Comparison of ENCODE assay signal across 24 cellular contexts in genomic region chr5:87182622-87183021, GRCh38.
A peak's percentile ranks its signal among the peaks of the same experiment; 100 is the strongest.
DNase-seq lines count a peak whose midpoint lies in the region; ATAC-seq and TF ChIP-seq lines count a peak whose summit lies in the region.
"Had no signal": no experiment of that assay in that cellular context is flagged by ENCODE, and none has a peak within 500 bp of the region (broad histone marks: within the 10 kb centered on the region; RNA-seq: fewer than 3 reads in every experiment).

No MANE protein-coding gene starts in this region.

- H3K27ac Mint-ChIP-seq in activated CD8-positive, alpha-beta T cell treated with anti-CD3 and anti-CD28 coated beads, Interleukin-2, amount 10 ng/mL, durations not matched to agents 7 days and 5 days = peak overlapping the region; percentile 65
- H3K27ac Mint-ChIP-seq in activated CD8-positive, alpha-beta T cell treated with anti-CD3 and anti-CD28 coated beads for 36 hours = no peak overlapping the region
- peak overlapping the region; percentile 52 for H3K27ac Mint-ChIP-seq in activated naive CD8-positive, alpha-beta T cell treated with anti-CD3 and anti-CD28 coated beads, Interleukin-2, amount 50 U/mL, for 24 hours
- peak overlapping the region in 7 of 10 donors; percentile 42 to 85 (median 61) for H3K27ac Mint-ChIP-seq in naive thymus-derived CD8-positive, alpha-beta T cell
- H3K27ac Mint-ChIP-seq in activated CD8-positive, alpha-beta memory T cell treated with anti-CD3 and anti-CD28 coated beads, Interleukin-2, amount 10 ng/mL, durations not matched to agents 7 days and 5 days = no peak overlapping the region
- H3K27ac Mint-ChIP-seq: B cell had no signal

- POLR2A ChIA-PET in activated CD8-positive, alpha-beta T cell treated with anti-CD3 and anti-CD28 coated beads, Interleukin-2, amount 10 ng/mL, durations not matched to agents 7 days and 5 days (lab: Charles Lee) = interaction anchor here (0.6 kb wide), 1 partner anchor 101 kb away, joined by 3 read pairs; no protein-coding TSS in a partner anchor
- POLR2A ChIA-PET in activated CD8-positive, alpha-beta T cell treated with anti-CD3 and anti-CD28 coated beads for 36 hours (lab: Charles Lee) = no interaction called here
- POLR2A ChIA-PET in naive thymus-derived CD8-positive, alpha-beta T cell (lab: Charles Lee) = interaction anchor here (0.7 to 1.0 kb wide), 3 partner anchors 108 to 230 kb away, joined by 3 read pairs; partner anchors contain the start of gene CCNH

- H3K9me3 Mint-ChIP-seq in activated CD8-positive, alpha-beta T cell treated with anti-CD3 and anti-CD28 coated beads, Interleukin-2, amount 10 ng/mL, durations not matched to agents 7 days and 5 days (ENCODE audit: insufficient read depth) = no peaks in the 10 kb centered on the region
- H3K9me3 Mint-ChIP-seq in activated CD8-positive, alpha-beta T cell treated with anti-CD3 and anti-CD28 coated beads for 36 hours = no peaks in the 10 kb centered on the region
- H3K9me3 Mint-ChIP-seq in activated naive CD8-positive, alpha-beta T cell treated with anti-CD3 and anti-CD28 coated beads, Interleukin-2, amount 50 U/mL, for 24 hours = no peaks in the 10 kb centered on the region
- peaks cover 0 to 1% (median 0%) of the 10 kb centered on the region in 9 donors for H3K9me3 Mint-ChIP-seq in naive thymus-derived CD8-positive, alpha-beta T cell
- no peaks in the 10 kb centered on the region for H3K9me3 Mint-ChIP-seq in activated CD8-positive, alpha-beta memory T cell treated with anti-CD3 and anti-CD28 coated beads, Interleukin-2, amount 10 ng/mL, durations not matched to agents 7 days and 5 days (ENCODE audit: low read depth)

- H3K4me3 ChIP-seq in OCI-LY1 (ENCODE audit: low read depth, low read length, poor library complexity, severe bottlenecking) = no peak overlapping the region
- H3K4me3 ChIP-seq: A549, cardiac muscle cell, GM12878, lung, skin epidermis, suprapubic skin had no signal

- intact Hi-C loops in activated CD8-positive, alpha-beta T cell treated with anti-CD3 and anti-CD28 coated beads for 36 hours (cut with micrococcal nuclease) = no loop called here

- H3K4me2 ChIP-seq in OCI-LY1 (ENCODE audit: low read length) = no peak overlapping the region
- H3K4me2 ChIP-seq: A549 had no signal

- peaks cover 2% of the 10 kb centered on the region for H3K27me3 Mint-ChIP-seq in activated CD8-positive, alpha-beta T cell treated with anti-CD3 and anti-CD28 coated beads, Interleukin-2, amount 10 ng/mL, durations not matched to agents 7 days and 5 days (ENCODE audit: low read depth)
- no peaks in the 10 kb centered on the region for H3K27me3 Mint-ChIP-seq in activated CD8-positive, alpha-beta T cell treated with anti-CD3 and anti-CD28 coated beads for 36 hours
- H3K27me3 Mint-ChIP-seq in activated naive CD8-positive, alpha-beta T cell treated with anti-CD3 and anti-CD28 coated beads, Interleukin-2, amount 50 U/mL, for 24 hours = no peaks in the 10 kb centered on the region
- no peaks in the 10 kb centered on the region for H3K27me3 Mint-ChIP-seq in naive thymus-derived CD8-positive, alpha-beta T cell
- no peaks in the 10 kb centered on the region for H3K27me3 Mint-ChIP-seq in activated CD8-positive, alpha-beta memory T cell treated with anti-CD3 and anti-CD28 coated beads, Interleukin-2, amount 10 ng/mL, durations not matched to agents 7 days and 5 days
- H3K27me3 Mint-ChIP-seq: B cell had no signal

- no peak for DNase-seq in activated CD8-positive, alpha-beta T cell treated with anti-CD3 and anti-CD28 coated beads, Interleukin-2, amount 10 ng/mL, durations not matched to agents 7 days and 5 days
- DNase-seq in activated CD8-positive, alpha-beta T cell treated with anti-CD3 and anti-CD28 coated beads for 36 hours = no peak
- no peak for DNase-seq in activated naive CD8-positive, alpha-beta T cell treated with anti-CD3 and anti-CD28 coated beads, Interleukin-2, amount 50 U/mL, for 24 hours
- DNase-seq in naive thymus-derived CD8-positive, alpha-beta T cell = peak in 1 of 10 donors; percentile 12
- DNase-seq in putamen (ENCODE audit: low spot score) = no peak
- DNase-seq in activated CD8-positive, alpha-beta memory T cell treated with anti-CD3 and anti-CD28 coated beads, Interleukin-2, amount 10 ng/mL, durations not matched to agents 7 days and 5 days = no peak
- DNase-seq: activated gamma-delta T cell; H7; kidney; MV-4-11; NCI-H146; NCI-H510A; stimulated activated CD4-positive, alpha-beta T cell treated with anti-CD3 and anti-CD28 coated beads, Interleukin-1b, Interleukin-23, amount 100 ng/mL, for 48 hours had no signal

- H3K36me3 Mint-ChIP-seq in activated CD8-positive, alpha-beta T cell treated with anti-CD3 and anti-CD28 coated beads, Interleukin-2, amount 10 ng/mL, durations not matched to agents 7 days and 5 days (ENCODE audit: low read depth) = no peaks in the 10 kb centered on the region
- no peaks in the 10 kb centered on the region for H3K36me3 Mint-ChIP-seq in activated CD8-positive, alpha-beta T cell treated with anti-CD3 and anti-CD28 coated beads for 36 hours (ENCODE audit: low read depth)
- no peaks in the 10 kb centered on the region for H3K36me3 Mint-ChIP-seq in activated naive CD8-positive, alpha-beta T cell treated with anti-CD3 and anti-CD28 coated beads, Interleukin-2, amount 50 U/mL, for 24 hours (ENCODE audit: low read depth)
- no peaks in the 10 kb centered on the region for H3K36me3 Mint-ChIP-seq in naive thymus-derived CD8-positive, alpha-beta T cell
- H3K36me3 Mint-ChIP-seq in activated CD8-positive, alpha-beta memory T cell treated with anti-CD3 and anti-CD28 coated beads, Interleukin-2, amount 10 ng/mL, durations not matched to agents 7 days and 5 days = no peaks in the 10 kb centered on the region

- no peaks in the 10 kb centered on the region for H3K36me3 ChIP-seq in OCI-LY1 (ENCODE audit: insufficient read depth, low read length)
- H3K36me3 ChIP-seq: cardiac muscle cell, neutrophil, suprapubic skin had no signal

- no peaks in the 10 kb centered on the region for H3K79me2 ChIP-seq in OCI-LY1 (ENCODE audit: insufficient read depth, low read length)

- no peaks in the 10 kb centered on the region for H4K20me1 ChIP-seq in OCI-LY1 (ENCODE audit: insufficient read depth, low read length)

- no peaks in the 10 kb centered on the region for H3K9me2 ChIP-seq in OCI-LY1 (ENCODE audit: low read depth, low read length)

- no peaks in the 10 kb centered on the region for H3F3A ChIP-seq in OCI-LY1 (ENCODE audit: insufficient read depth, low read length)

- peak; percentile 61 for ATAC-seq in activated CD8-positive, alpha-beta T cell treated with anti-CD3 and anti-CD28 coated beads, Interleukin-2, amount 10 ng/mL, durations not matched to agents 7 days and 5 days
- ATAC-seq in activated CD8-positive, alpha-beta T cell treated with anti-CD3 and anti-CD28 coated beads for 36 hours = no peak
- ATAC-seq in activated naive CD8-positive, alpha-beta T cell treated with anti-CD3 and anti-CD28 coated beads, Interleukin-2, amount 50 U/mL, for 24 hours = no peak
- ATAC-seq in naive thymus-derived CD8-positive, alpha-beta T cell = peak; percentile 39 to 73
- ATAC-seq in HG03439 (IDR thresholded peaks at IDR 0.05; ENCODE audit: unreplicated experiment) = no peak
- ATAC-seq in activated CD8-positive, alpha-beta memory T cell treated with anti-CD3 and anti-CD28 coated beads, Interleukin-2, amount 10 ng/mL, durations not matched to agents 7 days and 5 days = no peak
- ATAC-seq: A549, GM12878, Panc1 had no signal

- no peaks in the 10 kb centered on the region for H3K27me3 ChIP-seq in OCI-LY1 (ENCODE audit: insufficient read depth, low read length)
- H3K27me3 ChIP-seq: cardiac muscle cell, neutrophil, suprapubic skin had no signal

- no peak overlapping the region for H3K9ac ChIP-seq in OCI-LY1 (ENCODE audit: low read length)

- H3K4me3 Mint-ChIP-seq in activated CD8-positive, alpha-beta T cell treated with anti-CD3 and anti-CD28 coated beads, Interleukin-2, amount 10 ng/mL, durations not matched to agents 7 days and 5 days = peak overlapping the region; percentile 9
- H3K4me3 Mint-ChIP-seq in activated CD8-positive, alpha-beta T cell treated with anti-CD3 and anti-CD28 coated beads for 36 hours = no peak overlapping the region
- no peak overlapping the region for H3K4me3 Mint-ChIP-seq in activated naive CD8-positive, alpha-beta T cell treated with anti-CD3 and anti-CD28 coated beads, Interleukin-2, amount 50 U/mL, for 24 hours
- peak overlapping the region; percentile 22 to 70 (median 60) for H3K4me3 Mint-ChIP-seq in naive thymus-derived CD8-positive, alpha-beta T cell
- no peak overlapping the region for H3K4me3 Mint-ChIP-seq in activated CD8-positive, alpha-beta memory T cell treated with anti-CD3 and anti-CD28 coated beads, Interleukin-2, amount 10 ng/mL, durations not matched to agents 7 days and 5 days
- H3K4me3 Mint-ChIP-seq: B cell had no signal

- H2AFZ ChIP-seq in OCI-LY1 (ENCODE audit: low read length) = peak overlapping the region; percentile 10; the same call in 1 of the 2 replicates

- H3K27ac ChIP-seq in OCI-LY1 (ENCODE audit: low read depth, low read length, poor library complexity, severe bottlenecking) = no peak overlapping the region
- H3K27ac ChIP-seq: A549, cardiac muscle cell, neutrophil, skin epidermis, suprapubic skin had no signal

- no peaks in the 10 kb centered on the region for H3K4me1 ChIP-seq in OCI-LY1 (ENCODE audit: insufficient read depth, low read length, severe bottlenecking)
- H3K4me1 ChIP-seq: A549, suprapubic skin had no signal

- peaks cover 14% of the 10 kb centered on the region for H3K4me1 Mint-ChIP-seq in activated CD8-positive, alpha-beta T cell treated with anti-CD3 and anti-CD28 coated beads, Interleukin-2, amount 10 ng/mL, durations not matched to agents 7 days and 5 days (ENCODE audit: low read depth)
- peaks cover 8% of the 10 kb centered on the region for H3K4me1 Mint-ChIP-seq in activated CD8-positive, alpha-beta T cell treated with anti-CD3 and anti-CD28 coated beads for 36 hours (ENCODE audit: low read depth)
- H3K4me1 Mint-ChIP-seq in activated naive CD8-positive, alpha-beta T cell treated with anti-CD3 and anti-CD28 coated beads, Interleukin-2, amount 50 U/mL, for 24 hours = peaks cover 16% of the 10 kb centered on the region
- H3K4me1 Mint-ChIP-seq in naive thymus-derived CD8-positive, alpha-beta T cell = peaks cover 11 to 20% (median 14%) of the 10 kb centered on the region in 4 donors
- H3K4me1 Mint-ChIP-seq in activated CD8-positive, alpha-beta memory T cell treated with anti-CD3 and anti-CD28 coated beads, Interleukin-2, amount 10 ng/mL, durations not matched to agents 7 days and 5 days = peaks cover 7% of the 10 kb centered on the region

- no peaks in the 10 kb centered on the region for H3K9me3 ChIP-seq in OCI-LY1 (ENCODE audit: low read length)
- H3K9me3 ChIP-seq: A549, neutrophil, suprapubic skin had no signal

- no peak for TF ChIP-seq CTCF in activated CD8-positive, alpha-beta T cell treated with anti-CD3 and anti-CD28 coated beads for 36 hours (IDR thresholded peaks at IDR 0.05)
- no peak for TF ChIP-seq CTCF in OCI-LY1 (IDR thresholded peaks at IDR 0.05; ENCODE audit: low read length)

- CTCF ChIA-PET in activated CD8-positive, alpha-beta T cell treated with anti-CD3 and anti-CD28 coated beads, Interleukin-2, amount 10 ng/mL, durations not matched to agents 7 days and 5 days (lab: Charles Lee) = interaction anchor here (0.7 to 1.3 kb wide), 2 partner anchors 9 to 10 kb away, joined by 3 read pairs; no protein-coding TSS in a partner anchor
- CTCF ChIA-PET in activated CD8-positive, alpha-beta T cell treated with anti-CD3 and anti-CD28 coated beads for 36 hours (lab: Charles Lee) = interaction anchor here (1.1 to 1.6 kb wide), 4 partner anchors 12 to 85 kb away, joined by 3 to 4 read pairs (median 4); partner anchors contain the start of gene RASA1
- CTCF ChIA-PET in activated CD8-positive, alpha-beta memory T cell treated with anti-CD3 and anti-CD28 coated beads, Interleukin-2, amount 10 ng/mL, durations not matched to agents 7 days and 5 days (lab: Charles Lee) = interaction anchor here (0.8 to 1.4 kb wide), 2 partner anchors 14 kb away, joined by 3 read pairs; no protein-coding TSS in a partner anchor

Comparison
In these comparisons a context has a peak if more than half of its experiments do, and no peak if none do; other contexts are left out.
1. ATAC-seq: peak in activated CD8-positive, alpha-beta T cell treated with anti-CD3 and anti-CD28 coated beads, Interleukin-2, amount 10 ng/mL, durations not matched to agents 7 days and 5 days (single experiment) and naive thymus-derived CD8-positive, alpha-beta T cell (2 of 2); none in activated CD8-positive, alpha-beta T cell treated with anti-CD3 and anti-CD28 coated beads for 36 hours (single experiment), activated naive CD8-positive, alpha-beta T cell treated with anti-CD3 and anti-CD28 coated beads, Interleukin-2, amount 50 U/mL, for 24 hours (single experiment), HG03439 (single experiment) and activated CD8-positive, alpha-beta memory T cell treated with anti-CD3 and anti-CD28 coated beads, Interleukin-2, amount 10 ng/mL, durations not matched to agents 7 days and 5 days (single experiment).
2. H3K27ac Mint-ChIP-seq: peak in activated CD8-positive, alpha-beta T cell treated with anti-CD3 and anti-CD28 coated beads, Interleukin-2, amount 10 ng/mL, durations not matched to agents 7 days and 5 days (single experiment), activated naive CD8-positive, alpha-beta T cell treated with anti-CD3 and anti-CD28 coated beads, Interleukin-2, amount 50 U/mL, for 24 hours (single experiment) and naive thymus-derived CD8-positive, alpha-beta T cell (7 of 10); none in activated CD8-positive, alpha-beta T cell treated with anti-CD3 and anti-CD28 coated beads for 36 hours (single experiment) and activated CD8-positive, alpha-beta memory T cell treated with anti-CD3 and anti-CD28 coated beads, Interleukin-2, amount 10 ng/mL, durations not matched to agents 7 days and 5 days (single experiment).
3. H3K4me3 Mint-ChIP-seq: peak in activated CD8-positive, alpha-beta T cell treated with anti-CD3 and anti-CD28 coated beads, Interleukin-2, amount 10 ng/mL, durations not matched to agents 7 days and 5 days (single experiment) and naive thymus-derived CD8-positive, alpha-beta T cell (10 of 10); none in activated CD8-positive, alpha-beta T cell treated with anti-CD3 and anti-CD28 coated beads for 36 hours (single experiment), activated naive CD8-positive, alpha-beta T cell treated with anti-CD3 and anti-CD28 coated beads, Interleukin-2, amount 50 U/mL, for 24 hours (single experiment) and activated CD8-positive, alpha-beta memory T cell treated with anti-CD3 and anti-CD28 coated beads, Interleukin-2, amount 10 ng/mL, durations not matched to agents 7 days and 5 days (single experiment).